ENCODE assay signal across 7 cellular contexts in genomic region chr18:36296591-36297418, GRCh38. TPM values are rescaled to one million over a fixed set of nuclear protein-coding genes. Genes with fewer than 3 reads are reported as not detected.
DNase-seq lines count a peak whose midpoint lies in the region; FAIRE-seq and TF ChIP-seq lines count a peak whose summit lies in the region.

No MANE protein-coding gene starts in this region.

- H3K79me2 ChIP-seq in H9 (ENCODE audit: insufficient read depth, low read length) (no peaks in the 10 kb centered on the region), neural progenitor cell (ENCODE audit: low read depth) (peaks cover 42% of the 10 kb centered on the region)

- H4K8ac ChIP-seq in H9 (replicated peaks; ENCODE audit: insufficient read length, low read depth, low read length), result no peak overlapping the region

- H3K14ac ChIP-seq in H9 (ENCODE audit: insufficient read depth, low read length), result peak overlapping the region; percentile 80

- H3F3A ChIP-seq in neural progenitor cell (ENCODE audit: low read depth), result peaks cover 4% of the 10 kb centered on the region

- DNase-seq in GM06990 (ENCODE audit: extremely low read depth, insufficient read length) (peak; percentile 55), H9 (peak; percentile 86), NCI-H146 treated with DMSO at 0.1 percent for 48 hours (lab: John Stamatoyannopoulos, UW; ENCODE audit: unreplicated experiment) (peak; percentile 80), frontal cortex (ENCODE audit: low spot score in 2 of 2) (peak; percentile 58 to 73), neural progenitor cell (ENCODE audit: low spot score) (peak; percentile 88), T-helper 9 cell (no peak)
- peak; percentile 36 to 42 for DNase-seq in activated T-cell treated with anti-CD3 and anti-CD28 coated beads, Interleukin-2, amount 50 U/mL, for 48 hours

- peak overlapping the region; percentile 53 for H3K4me2 ChIP-seq in H9 (ENCODE audit: insufficient read depth, insufficient read length, low read length)
- peak overlapping the region; percentile 85 for H3K4me2 ChIP-seq in neural progenitor cell

- H3K36me3 Mint-ChIP-seq in H9 (ENCODE audit: insufficient read depth in 1 of 3, low read depth in 3 of 3) (peaks cover 0 to 3% (median 0%) of the 10 kb centered on the region in 3 experiments; a peak in 3 of 7 replicates), neural progenitor cell (peaks cover 9% of the 10 kb centered on the region)

- H3K27me3 Mint-ChIP-seq in H9 (ENCODE audit: low read depth), result peaks cover 26% of the 10 kb centered on the region
- H3K27me3 Mint-ChIP-seq in neural progenitor cell (ENCODE audit: insufficient read depth, low read depth), result peaks cover 2% of the 10 kb centered on the region

- H3K4me1 ChIP-seq in H9 (ENCODE audit: insufficient read depth, low read length), result no peaks in the 10 kb centered on the region
- peaks cover 19% of the 10 kb centered on the region for H3K4me1 ChIP-seq in neural progenitor cell

- H3K23me2 ChIP-seq in H9 (ENCODE audit: insufficient read length, low read depth, low read length, poor library complexity, severe bottlenecking), result peaks cover 20% of the 10 kb centered on the region

- H4K91ac ChIP-seq in H9 (ENCODE audit: insufficient read length, low read depth, low read length), result no peak overlapping the region

- H3K4ac ChIP-seq in H9 (ENCODE audit: low read depth, low read length), result no peak overlapping the region

- no peak overlapping the region for H2BK12ac ChIP-seq in H9 (ENCODE audit: insufficient read length, low read depth, low read length)

- H2BK15ac ChIP-seq in H9 (ENCODE audit: low read depth, low read length), result no peak overlapping the region

- H2BK5ac ChIP-seq in H9 (ENCODE audit: insufficient read length, low read length), result no peak overlapping the region

- H3K18ac ChIP-seq in H9 (ENCODE audit: insufficient read length, low read depth, low read length), result peak overlapping the region; percentile 51

- no peak overlapping the region for H4K5ac ChIP-seq in H9 (ENCODE audit: insufficient read length, low read depth, low read length)

- no peak overlapping the region for H2BK120ac ChIP-seq in H9 (ENCODE audit: low read depth, low read length, poor library complexity, severe bottlenecking)

- H3K9ac ChIP-seq in H9 (ENCODE audit: extremely low read depth, insufficient read length, low read length) (peak overlapping the region; percentile 6), neural progenitor cell (peak overlapping the region; percentile 80)

- H3K27me3 ChIP-seq in GM06990 (replicated peaks; ENCODE audit: control insufficient read depth, insufficient read depth, low read length) (no peaks in the 10 kb centered on the region), H9 (ENCODE audit: insufficient read depth, low read length) (peaks cover 22% of the 10 kb centered on the region), neural progenitor cell (peaks cover 29% of the 10 kb centered on the region)

- peak overlapping the region; percentile 75 for H3K4me3 ChIP-seq in GM06990 (replicated peaks; ENCODE audit: low read depth, low read length)
- H3K4me3 ChIP-seq in neural progenitor cell, result peak overlapping the region; percentile 90

- H2BK20ac ChIP-seq in H9 (ENCODE audit: low read depth, low read length, poor library complexity, severe bottlenecking), result no peak overlapping the region

- H3K36me3 ChIP-seq in GM06990 (ENCODE audit: control insufficient read depth, insufficient read depth, low read length) (no peaks in the 10 kb centered on the region), neural progenitor cell (no peaks in the 10 kb centered on the region)

- no peak overlapping the region for H3K56ac ChIP-seq in H9 (ENCODE audit: insufficient read length, low read depth, low read length)

- no peak overlapping the region for H3K23ac ChIP-seq in H9 (ENCODE audit: insufficient read length, low read depth, low read length)

- no peak for FAIRE-seq in frontal cortex (lab: Jason Lieb, UNC)

- H2AFZ ChIP-seq in H9 (ENCODE audit: low read length) (no peak overlapping the region), neural progenitor cell (replicated peaks) (peak overlapping the region; percentile 88)

- H3K9me3 ChIP-seq in H9 (ENCODE audit: control insufficient read depth, low read depth, low read length), result no peaks in the 10 kb centered on the region
- H3K9me3 ChIP-seq in neural progenitor cell (ENCODE audit: low read depth), result no peaks in the 10 kb centered on the region

- peak; percentile 52 for TF ChIP-seq CTCF in GM06990 (IDR thresholded peaks at IDR 0.05; ENCODE audit: insufficient read depth, low read length, poor library complexity, severe bottlenecking)
- peak; percentile 62 for TF ChIP-seq CTCF in H9 (conservative IDR thresholded peaks at IDR 0.05)
- TF ChIP-seq CTCF in neural progenitor cell (IDR thresholded peaks at IDR 0.05), result peak; percentile 62

- no peaks in the 10 kb centered on the region for H4K20me1 ChIP-seq in H9 (ENCODE audit: control insufficient read depth, insufficient read depth, insufficient read length)
- peaks cover 32% of the 10 kb centered on the region for H4K20me1 ChIP-seq in neural progenitor cell (ENCODE audit: low read depth)

- no peak overlapping the region for H2AK5ac ChIP-seq in H9 (ENCODE audit: insufficient read length, low read length)

- no CpG with 5 or more reads among the region's 50 CpGs for WGBS in H9 (ENCODE audit: extremely low coverage, insufficient read length, low lambda C conversion rate)

- H3K27ac ChIP-seq in H9 (ENCODE audit: insufficient read length, low read depth, low read length) (no peak overlapping the region), neural progenitor cell (peak overlapping the region; percentile 90)

- H3T11ph ChIP-seq in H9 (ENCODE audit: low read length), result no peak overlapping the region

- H3K4me3 Mint-ChIP-seq in H9, result no peak overlapping the region
- H3K4me3 Mint-ChIP-seq in neural progenitor cell, result no peak overlapping the region

- no peaks in the 10 kb centered on the region for H3K9me3 Mint-ChIP-seq in H9
- peaks cover 2% of the 10 kb centered on the region for H3K9me3 Mint-ChIP-seq in neural progenitor cell

- H3K27ac Mint-ChIP-seq in H9 (peak overlapping the region in 1 of 3 experiments; percentile 59; a peak in 1 of 7 replicates), neural progenitor cell (no peak overlapping the region)

- peaks cover 4 to 7% of the 10 kb centered on the region in 2 experiments for H3K4me1 Mint-ChIP-seq in H9
- peaks cover 8% of the 10 kb centered on the region for H3K4me1 Mint-ChIP-seq in neural progenitor cell

- H3K79me1 ChIP-seq in H9 (ENCODE audit: insufficient read depth, low read depth, low read length, poor library complexity, severe bottlenecking), result no peaks in the 10 kb centered on the region

RNA-seq across cellular contexts. Expression of gene FHOD3, which starts 0.7 kb away (rescaled TPM):
- total RNA-seq in H9 (2021) (7.0 and 8.0 TPM in 2 replicates), frontal cortex (46.9 TPM), neural progenitor cell (ENCODE audit: low replicate concordance) (69.7 and 70.2 TPM in 2 replicates)
